ENCODE assay signal across 15 cellular contexts in genomic region chr16:86774931-86775330, GRCh38.
A peak's percentile ranks its signal among the peaks of the same experiment; 100 is the strongest.
DNase-seq lines count a peak whose midpoint lies in the region; ATAC-seq and TF ChIP-seq lines count a peak whose summit lies in the region.
"Had no signal": no experiment of that assay in that cellular context is flagged by ENCODE, and none has a peak within 500 bp of the region (broad histone marks: within the 10 kb centered on the region; RNA-seq: fewer than 3 reads in every experiment).

No MANE protein-coding gene starts in this region.

- H3K9me3 Mint-ChIP-seq in endodermal cell, result no peaks in the 10 kb centered on the region
- no peaks in the 10 kb centered on the region for H3K9me3 Mint-ChIP-seq in activated T-helper 2 cell treated with anti-CD3 and anti-CD28 coated beads, Interferon-gamma antibody, Interleukin-2, Interleukin-4, amounts not matched to agents 10 μg/mL and 5 μg/mL and 100 μg/mL, durations not matched to agents 14 hours and 24 hours and 36 hours

- no peaks in the 10 kb centered on the region for H3K27me3 ChIP-seq in SJCRH30
- H3K27me3 ChIP-seq in endodermal cell (ENCODE audit: control insufficient read depth, insufficient read depth, low read length, poor library complexity, severe bottlenecking), result no peaks in the 10 kb centered on the region
- peaks cover 0 to 21% (median 0%) of the 10 kb centered on the region in 3 experiments for H3K27me3 ChIP-seq in neuronal stem cell (ENCODE audit: control insufficient read depth in 3 of 3, insufficient read depth in 3 of 3, low read depth in 1 of 3, low read length in 3 of 3)
- peaks cover 0 to 62% of the 10 kb centered on the region in 2 donors for H3K27me3 ChIP-seq in left lung

- H2BK15ac ChIP-seq in neuronal stem cell (ENCODE audit: low read length), result no peak overlapping the region

- H2BK12ac ChIP-seq in neuronal stem cell (ENCODE audit: low read length), result no peak overlapping the region

- H3K27ac ChIP-seq in SJCRH30, result peak overlapping the region; percentile 1; the same call in 1 of the 2 replicates
- no peak overlapping the region for H3K27ac ChIP-seq in endodermal cell (ENCODE audit: low read depth, low read length)
- no peak overlapping the region for H3K27ac ChIP-seq in neuronal stem cell (replicated peaks; ENCODE audit: low read length)
- H3K27ac ChIP-seq in left lung, result no peak overlapping the region

- H3K9ac ChIP-seq in endodermal cell (ENCODE audit: extremely low read depth, low read length, poor library complexity, severe bottlenecking) (no peak overlapping the region), neuronal stem cell (ENCODE audit: low read depth, low read length, poor library complexity) (no peak overlapping the region)

- no peak overlapping the region for H3K4me3 Mint-ChIP-seq in endodermal cell
- no peak overlapping the region for H3K4me3 Mint-ChIP-seq in activated T-helper 2 cell treated with anti-CD3 and anti-CD28 coated beads, Interferon-gamma antibody, Interleukin-2, Interleukin-4, amounts not matched to agents 10 μg/mL and 5 μg/mL and 100 μg/mL, durations not matched to agents 14 hours and 24 hours and 36 hours (ENCODE audit: low read depth)
- H3K4me3 Mint-ChIP-seq: CD4-positive, alpha-beta memory T cell had no signal

- no peak for DNase-seq in SJCRH30
- peak; percentile 42 for DNase-seq in endodermal cell
- DNase-seq in neuronal stem cell (ENCODE audit: low spot score), result no peak
- DNase-seq in left lung, result no peak
- DNase-seq in OCI-M1 (lab: John Stamatoyannopoulos, UW), result no peak
- no peak for DNase-seq in activated T-helper 2 cell treated with anti-CD3 and anti-CD28 coated beads, Interferon-gamma antibody, Interleukin-2, Interleukin-4, amounts not matched to agents 10 μg/mL and 5 μg/mL and 100 μg/mL, durations not matched to agents 14 hours and 24 hours and 36 hours (ENCODE audit: low spot score)
- DNase-seq: C1 segment of cervical spinal cord; Calu3; CD4-positive, alpha-beta memory T cell; COR-L47; DMS53; DMS79 treated with DMSO at 0.1 percent for 48 hours; GF-D8; GOT3; HCEC 1CT had no signal

- no peak overlapping the region for H3K14ac ChIP-seq in neuronal stem cell (ENCODE audit: low read length)

- no peak overlapping the region for H3K4ac ChIP-seq in neuronal stem cell (ENCODE audit: low read length)

- ATAC-seq in left lung, result no peak

- no peak overlapping the region for H3K18ac ChIP-seq in neuronal stem cell (ENCODE audit: low read length)

- H4K91ac ChIP-seq in neuronal stem cell (ENCODE audit: low read depth, low read length, poor library complexity), result no peak overlapping the region

- H3K4me1 ChIP-seq in SJCRH30, result peaks cover 62% of the 10 kb centered on the region
- no peaks in the 10 kb centered on the region for H3K4me1 ChIP-seq in endodermal cell (ENCODE audit: control insufficient read depth, insufficient read depth, low read length)
- H3K4me1 ChIP-seq in neuronal stem cell (ENCODE audit: control insufficient read depth in 2 of 2, insufficient read depth in 1 of 2, low read depth in 1 of 2, low read length in 2 of 2), result peaks cover 0 to 13% of the 10 kb centered on the region in 2 donors
- no peaks in the 10 kb centered on the region for H3K4me1 ChIP-seq in left lung

- 95 to 100% methylated on average over 10 to 12 of the region's 12 CpGs for WGBS in endodermal cell (ENCODE audit: insufficient coverage in 1 of 2, insufficient read length in 1 of 2), 2 experiments
- WGBS in neuronal stem cell (ENCODE audit: extremely low coverage in 2 of 2, insufficient read length in 2 of 2, insufficient replicate concordance in 1 of 2), 2 donors, result no CpG with 5 or more reads among the region's 12 CpGs

- H3K79me1 ChIP-seq in neuronal stem cell (ENCODE audit: low read depth, low read length), result no peaks in the 10 kb centered on the region

- peak overlapping the region; percentile 52 for H2AK5ac ChIP-seq in neuronal stem cell (ENCODE audit: low read depth, low read length)

- H2BK5ac ChIP-seq in neuronal stem cell (ENCODE audit: low read length), result no peak overlapping the region

- H3K27me3 Mint-ChIP-seq in endodermal cell (ENCODE audit: insufficient read depth), result peaks cover 9% of the 10 kb centered on the region
- H3K27me3 Mint-ChIP-seq in activated T-helper 2 cell treated with anti-CD3 and anti-CD28 coated beads, Interferon-gamma antibody, Interleukin-2, Interleukin-4, amounts not matched to agents 10 μg/mL and 5 μg/mL and 100 μg/mL, durations not matched to agents 14 hours and 24 hours and 36 hours (ENCODE audit: low read depth), result peaks cover 3% of the 10 kb centered on the region

- TF ChIP-seq CTCF in endodermal cell (conservative IDR thresholded peaks at IDR 0.05), result no peak
- TF ChIP-seq CTCF in left lung (IDR thresholded peaks at IDR 0.05), result no peak

- H3K36me3 ChIP-seq in SJCRH30 (no peaks in the 10 kb centered on the region), endodermal cell (ENCODE audit: control insufficient read depth, insufficient read depth, low read length) (no peaks in the 10 kb centered on the region), neuronal stem cell (replicated peaks in 1 of 2; ENCODE audit: control insufficient read depth in 2 of 2, insufficient read depth in 2 of 2, low read length in 2 of 2) (no peaks in the 10 kb centered on the region), left lung (no peaks in the 10 kb centered on the region)

- H3K4me3 ChIP-seq in SJCRH30 (no peak overlapping the region), endodermal cell (ENCODE audit: low read length) (no peak overlapping the region), neuronal stem cell (ENCODE audit: low read length in 2 of 2) (no peak overlapping the region), left lung (no peak overlapping the region)

- no peak overlapping the region for H3K23ac ChIP-seq in neuronal stem cell (ENCODE audit: low read depth, low read length, poor library complexity)

- H3K9me3 ChIP-seq in SJCRH30 (replicated peaks), result no peaks in the 10 kb centered on the region
- no peaks in the 10 kb centered on the region for H3K9me3 ChIP-seq in endodermal cell (ENCODE audit: control insufficient read depth, low read length)
- no peaks in the 10 kb centered on the region for H3K9me3 ChIP-seq in neuronal stem cell (replicated peaks in 1 of 2; ENCODE audit: control insufficient read depth in 2 of 2, insufficient read depth in 1 of 2, low read depth in 1 of 2, low read length in 2 of 2)
- no peaks in the 10 kb centered on the region for H3K9me3 ChIP-seq in left lung

- H3K36me3 Mint-ChIP-seq in endodermal cell (ENCODE audit: low read depth), result no peaks in the 10 kb centered on the region
- H3K36me3 Mint-ChIP-seq in activated T-helper 2 cell treated with anti-CD3 and anti-CD28 coated beads, Interferon-gamma antibody, Interleukin-2, Interleukin-4, amounts not matched to agents 10 μg/mL and 5 μg/mL and 100 μg/mL, durations not matched to agents 14 hours and 24 hours and 36 hours (ENCODE audit: low read depth), result no peaks in the 10 kb centered on the region
- H3K36me3 Mint-ChIP-seq: CD4-positive, alpha-beta memory T cell had no signal

- no peak overlapping the region for H2AFZ ChIP-seq in neuronal stem cell (ENCODE audit: low read length)

- no peak overlapping the region for H3K27ac Mint-ChIP-seq in endodermal cell
- no peak overlapping the region for H3K27ac Mint-ChIP-seq in activated T-helper 2 cell treated with anti-CD3 and anti-CD28 coated beads, Interferon-gamma antibody, Interleukin-2, Interleukin-4, amounts not matched to agents 10 μg/mL and 5 μg/mL and 100 μg/mL, durations not matched to agents 14 hours and 24 hours and 36 hours

- peaks cover 14% of the 10 kb centered on the region for H3K4me1 Mint-ChIP-seq in endodermal cell
- no peaks in the 10 kb centered on the region for H3K4me1 Mint-ChIP-seq in activated T-helper 2 cell treated with anti-CD3 and anti-CD28 coated beads, Interferon-gamma antibody, Interleukin-2, Interleukin-4, amounts not matched to agents 10 μg/mL and 5 μg/mL and 100 μg/mL, durations not matched to agents 14 hours and 24 hours and 36 hours (ENCODE audit: low read depth)
- H3K4me1 Mint-ChIP-seq: CD4-positive, alpha-beta memory T cell had no signal

- H2BK120ac ChIP-seq in neuronal stem cell (ENCODE audit: low read depth, low read length), result no peak overlapping the region

- no peak overlapping the region for H4K8ac ChIP-seq in neuronal stem cell (ENCODE audit: low read depth, low read length)

- no peak overlapping the region for H3K4me2 ChIP-seq in neuronal stem cell (ENCODE audit: insufficient read depth, low read length, poor library complexity, severe bottlenecking)

- intact Hi-C loops in left lung (cut with DNase I), result no loop called here
- intact Hi-C loops in activated T-helper 2 cell treated with anti-CD3 and anti-CD28 coated beads, Interferon-gamma antibody, Interleukin-2, Interleukin-4, amounts not matched to agents 10 μg/mL and 5 μg/mL and 100 μg/mL, durations not matched to agents 14 hours and 24 hours and 36 hours (cut with micrococcal nuclease), result no loop called here
